In genomic region chr1:112744019-112744578, GRCh38 we compare ENCODE assay signal across 9 cellular contexts. TPM values are rescaled to one million over a fixed set of nuclear protein-coding genes. Genes with fewer than 3 reads are reported as not detected.
A peak's percentile ranks its signal among the peaks of the same experiment; 100 is the strongest.
DNase-seq lines count a peak whose midpoint lies in the region; ATAC-seq and TF ChIP-seq lines count a peak whose summit lies in the region.
"Had no signal": no experiment of that assay in that cellular context is flagged by ENCODE, and none has a peak within 500 bp of the region (broad histone marks: within the 10 kb centered on the region; RNA-seq: fewer than 3 reads in every experiment).

No MANE protein-coding gene starts in this region.

- no peak overlapping the region for H3K27ac Mint-ChIP-seq in activated naive CD8-positive, alpha-beta T cell treated with anti-CD3 and anti-CD28 coated beads for 36 hours
- H3K27ac Mint-ChIP-seq in progenitor cell of endocrine pancreas, result no peak overlapping the region

- no peak overlapping the region for H3K4me3 Mint-ChIP-seq in activated naive CD8-positive, alpha-beta T cell treated with anti-CD3 and anti-CD28 coated beads for 36 hours
- no peak overlapping the region for H3K4me3 Mint-ChIP-seq in progenitor cell of endocrine pancreas (ENCODE audit: low read depth)

- ATAC-seq in left cardiac atrium (peak; percentile 63 to 91), GM19397 (IDR thresholded peaks at IDR 0.05; ENCODE audit: unreplicated experiment) (no peak)

- H3K36me3 Mint-ChIP-seq in activated naive CD8-positive, alpha-beta T cell treated with anti-CD3 and anti-CD28 coated beads for 36 hours, result peaks cover 6% of the 10 kb centered on the region
- H3K36me3 Mint-ChIP-seq in progenitor cell of endocrine pancreas (ENCODE audit: insufficient read depth), result peaks cover 2% of the 10 kb centered on the region

- intact Hi-C loops in left cardiac atrium (cut with DNase I), result no loop called here

- H3K4me1 Mint-ChIP-seq in activated naive CD8-positive, alpha-beta T cell treated with anti-CD3 and anti-CD28 coated beads for 36 hours, result peaks cover 3% of the 10 kb centered on the region
- no peaks in the 10 kb centered on the region for H3K4me1 Mint-ChIP-seq in progenitor cell of endocrine pancreas (ENCODE audit: low read depth)

- DNase-seq in EL, result peak; percentile 51
- DNase-seq in activated naive CD8-positive, alpha-beta T cell treated with anti-CD3 and anti-CD28 coated beads for 36 hours, result peak; percentile 8
- DNase-seq in left cardiac atrium, result peak; percentile 35
- no peak for DNase-seq in progenitor cell of endocrine pancreas (ENCODE audit: low spot score, unreplicated experiment)
- DNase-seq in OCI-M2 (lab: John Stamatoyannopoulos, UW; ENCODE audit: unreplicated experiment), result no peak
- no peak for DNase-seq in NCI-H187 (lab: John Stamatoyannopoulos, UW)
- no peak for DNase-seq in medulla oblongata (ENCODE audit: extremely low spot score)
- DNase-seq: activated naive CD4-positive, alpha-beta T cell treated with Interleukin-2 at 50 U/mL for 16 hours had no signal

- H3K27me3 Mint-ChIP-seq in activated naive CD8-positive, alpha-beta T cell treated with anti-CD3 and anti-CD28 coated beads for 36 hours, result peaks cover 84% of the 10 kb centered on the region
- H3K27me3 Mint-ChIP-seq in progenitor cell of endocrine pancreas, result peaks cover 63% of the 10 kb centered on the region

- TF ChIP-seq CTCF in progenitor cell of endocrine pancreas (IDR thresholded peaks at IDR 0.05; ENCODE audit: unreplicated experiment), result peak; percentile 52

- H3K9me3 Mint-ChIP-seq in activated naive CD8-positive, alpha-beta T cell treated with anti-CD3 and anti-CD28 coated beads for 36 hours, result peaks cover 6% of the 10 kb centered on the region
- H3K9me3 Mint-ChIP-seq in progenitor cell of endocrine pancreas (ENCODE audit: low read depth), result peaks cover 3% of the 10 kb centered on the region

RNA-seq across cellular contexts. Expression of gene PPM1J, which starts 29.0 kb away (rescaled TPM):
- total RNA-seq in activated naive CD8-positive, alpha-beta T cell treated with anti-CD3 and anti-CD28 coated beads for 36 hours, result under 1 TPM; 0.80 to 0.94 TPM
- 1 to 10 TPM; 4.9 to 5.1 TPM for total RNA-seq in left cardiac atrium
- total RNA-seq in progenitor cell of endocrine pancreas, result 0.43 and 0.71 TPM in 2 replicates

RNA-seq across cellular contexts. Expression of gene RHOC, which starts 37.2 kb away (rescaled TPM):
- total RNA-seq in activated naive CD8-positive, alpha-beta T cell treated with anti-CD3 and anti-CD28 coated beads for 36 hours, result 10 to 100 TPM; 23.8 to 26.2 TPM
- total RNA-seq in left cardiac atrium, result 100 to 1,000 TPM; 146 to 235 TPM
- 87.3 and 97.3 TPM in 2 replicates for total RNA-seq in progenitor cell of endocrine pancreas

Comparison
In these comparisons a context has a peak if more than half of its experiments do, and no peak if none do; other contexts are left out.
1. DNase-seq: peak in EL (single experiment), activated naive CD8-positive, alpha-beta T cell treated with anti-CD3 and anti-CD28 coated beads for 36 hours (single experiment) and left cardiac atrium (single experiment); none in progenitor cell of endocrine pancreas (single experiment), OCI-M2 (single experiment), NCI-H187 (0 of 2) and medulla oblongata (single experiment).